19 cellular contexts compared by ENCODE assay signal in genomic region chr12:107393043-107393725, GRCh38.
DNase-seq lines count a peak whose midpoint lies in the region; ATAC-seq and TF ChIP-seq lines count a peak whose summit lies in the region.
"Had no signal": no experiment of that assay in that cellular context is flagged by ENCODE, and none has a peak within 500 bp of the region (broad histone marks: within the 10 kb centered on the region; RNA-seq: fewer than 3 reads in every experiment).

No MANE protein-coding gene starts in this region.

- peaks cover 83% of the 10 kb centered on the region for H3K4me1 Mint-ChIP-seq in activated naive CD8-positive, alpha-beta T cell (ENCODE audit: low read depth)
- H3K4me1 Mint-ChIP-seq in activated naive CD8-positive, alpha-beta T cell treated with anti-CD3 and anti-CD28 coated beads, Interleukin-2, amount 50 U/mL, for 24 hours, result peaks cover 65% of the 10 kb centered on the region
- H3K4me1 Mint-ChIP-seq in T-cell (peaks cover 77 to 93% (median 77%) of the 10 kb centered on the region in 3 donors), type B pancreatic cell (ENCODE audit: unreplicated experiment) (peaks cover 43% of the 10 kb centered on the region)

- H4K20me1 ChIP-seq in OCI-LY7 (ENCODE audit: insufficient read depth, low read length), result no peaks in the 10 kb centered on the region

- H3K36me3 ChIP-seq in OCI-LY7 (ENCODE audit: insufficient read depth, low read length), result no peaks in the 10 kb centered on the region
- H3K36me3 ChIP-seq: right lobe of liver had no signal

- no peak overlapping the region for H2AFZ ChIP-seq in OCI-LY7 (ENCODE audit: low read length)
- H2AFZ ChIP-seq: PC-9 had no signal

- peak overlapping the region; percentile 73 for H3K27ac Mint-ChIP-seq in activated naive CD8-positive, alpha-beta T cell
- no peak overlapping the region for H3K27ac Mint-ChIP-seq in activated naive CD8-positive, alpha-beta T cell treated with anti-CD3 and anti-CD28 coated beads, Interleukin-2, amount 50 U/mL, for 24 hours
- H3K27ac Mint-ChIP-seq in T-cell (peak overlapping the region; percentile 71 to 89), type B pancreatic cell (peak overlapping the region; percentile 98)

- H3K4me3 ChIP-seq in epithelial cell of esophagus (ENCODE audit: low read length) (no peak overlapping the region), OCI-LY7 (ENCODE audit: low read depth, low read length, poor library complexity, severe bottlenecking) (no peak overlapping the region)
- H3K4me3 ChIP-seq: PC-9, right lobe of liver had no signal

- no peaks in the 10 kb centered on the region for H3K9me3 ChIP-seq in OCI-LY7 (ENCODE audit: low read length)
- H3K9me3 ChIP-seq: right lobe of liver had no signal

- no peaks in the 10 kb centered on the region for H3K9me2 ChIP-seq in OCI-LY7 (ENCODE audit: insufficient read depth, low read length)

- peak overlapping the region; percentile 42 for H3K4me3 Mint-ChIP-seq in activated naive CD8-positive, alpha-beta T cell
- no peak overlapping the region for H3K4me3 Mint-ChIP-seq in activated naive CD8-positive, alpha-beta T cell treated with anti-CD3 and anti-CD28 coated beads, Interleukin-2, amount 50 U/mL, for 24 hours
- H3K4me3 Mint-ChIP-seq in T-cell (peak overlapping the region in 1 of 3 donors; percentile 62), type B pancreatic cell (peak overlapping the region; percentile 67)

- no TSS peak for BruUV-seq in OCI-LY7 (replicated peaks; lab: Mats Ljungman, UMichigan)

- no peak for ATAC-seq in activated naive CD8-positive, alpha-beta T cell treated with anti-CD3 and anti-CD28 coated beads, Interleukin-2, amount 50 U/mL, for 24 hours
- ATAC-seq in T-cell (replicated peaks in 1 of 4), result peak; percentile 55 to 80 (median 74)
- ATAC-seq: SK-N-SH treated with all-trans-retinoic acid at 6 μM for 48 hours had no signal

- no peaks in the 10 kb centered on the region for H3K79me2 ChIP-seq in OCI-LY7 (ENCODE audit: insufficient read depth, low read depth, low read length)

- no peak for TF ChIP-seq CTCF in epithelial cell of esophagus (IDR thresholded peaks at IDR 0.05; ENCODE audit: insufficient read depth, low read depth, low read length, missing control alignments)
- TF ChIP-seq CTCF in type B pancreatic cell (conservative IDR thresholded peaks at IDR 0.05), result no peak
- TF ChIP-seq CTCF in OCI-LY7 (conservative IDR thresholded peaks at IDR 0.05; ENCODE audit: low read length), result no peak

- no peak for DNase-seq in activated naive CD8-positive, alpha-beta T cell treated with anti-CD3 and anti-CD28 coated beads, Interleukin-2, amount 50 U/mL, for 24 hours
- peak in 21 of 34 experiments; percentile 4 to 48 (median 26) for DNase-seq in T-cell
- DNase-seq in epithelial cell of esophagus (ENCODE audit: low read depth), result peak; percentile 60
- DNase-seq in type B pancreatic cell (ENCODE audit: extremely low spot score, unreplicated experiment), result no peak
- DNase-seq in medulla oblongata (ENCODE audit: extremely low spot score), result no peak
- DNase-seq in OCI-LY7 (ENCODE audit: low spot score), result no peak
- DNase-seq in DMS 273 (lab: John Stamatoyannopoulos, UW; ENCODE audit: unreplicated experiment), result no peak
- DNase-seq: activated gamma-delta T cell treated with Interleukin-2 at 50 U/mL for 16 hours; AML-193; effector CD4-positive, alpha-beta T cell; midbrain; NCI-H1436; NCI-H524; occipital lobe; PC-9; right lobe of liver; stimulated activated CD4-positive, alpha-beta T cell treated with anti-CD3 and anti-CD28 coated beads, Interleukin-2, amount 100 ng/mL, for 24 hours had no signal

- H3K27me3 Mint-ChIP-seq in activated naive CD8-positive, alpha-beta T cell, result no peaks in the 10 kb centered on the region
- no peaks in the 10 kb centered on the region for H3K27me3 Mint-ChIP-seq in activated naive CD8-positive, alpha-beta T cell treated with anti-CD3 and anti-CD28 coated beads, Interleukin-2, amount 50 U/mL, for 24 hours
- H3K27me3 Mint-ChIP-seq in T-cell (no peaks in the 10 kb centered on the region), type B pancreatic cell (peaks cover 3% of the 10 kb centered on the region)

- no peak overlapping the region for H3K4me2 ChIP-seq in OCI-LY7 (ENCODE audit: low read length)
- H3K4me2 ChIP-seq: PC-9 had no signal

- no peaks in the 10 kb centered on the region for H3K9me3 Mint-ChIP-seq in activated naive CD8-positive, alpha-beta T cell (ENCODE audit: low read depth)
- peaks cover 6% of the 10 kb centered on the region for H3K9me3 Mint-ChIP-seq in activated naive CD8-positive, alpha-beta T cell treated with anti-CD3 and anti-CD28 coated beads, Interleukin-2, amount 50 U/mL, for 24 hours
- no peaks in the 10 kb centered on the region for H3K9me3 Mint-ChIP-seq in T-cell
- peaks cover 5% of the 10 kb centered on the region for H3K9me3 Mint-ChIP-seq in type B pancreatic cell

- no peaks in the 10 kb centered on the region for H3K4me1 ChIP-seq in OCI-LY7 (ENCODE audit: insufficient read depth, low read length, poor library complexity, severe bottlenecking)
- H3K4me1 ChIP-seq: right lobe of liver had no signal

- H3K27ac ChIP-seq in OCI-LY7 (ENCODE audit: low read depth, low read length, poor library complexity, severe bottlenecking), result no peak overlapping the region
- H3K27ac ChIP-seq: PC-9, right lobe of liver had no signal

- intact Hi-C loops in OCI-LY7 (cut with micrococcal nuclease; ENCODE audit: unreplicated experiment), result no loop called here

- peaks cover 4% of the 10 kb centered on the region for H3K36me3 Mint-ChIP-seq in activated naive CD8-positive, alpha-beta T cell
- H3K36me3 Mint-ChIP-seq in activated naive CD8-positive, alpha-beta T cell treated with anti-CD3 and anti-CD28 coated beads, Interleukin-2, amount 50 U/mL, for 24 hours (ENCODE audit: low read depth), result peaks cover 7% of the 10 kb centered on the region
- H3K36me3 Mint-ChIP-seq in T-cell (no peaks in the 10 kb centered on the region), type B pancreatic cell (peaks cover 5% of the 10 kb centered on the region)

- POLR2A ChIA-PET in T-cell (lab: Charles Lee), result no interaction called here
- POLR2A ChIA-PET in OCI-LY7 (lab: Charles Lee), result no interaction called here

- CTCF ChIA-PET in T-cell (lab: Charles Lee), result no interaction called here
- CTCF ChIA-PET in OCI-LY7 (lab: Charles Lee; ENCODE audit: unreplicated experiment), result no interaction called here

Comparison
In these comparisons a context has a peak if more than half of its experiments do, and no peak if none do; other contexts are left out.
1. DNase-seq: peak in T-cell (21 of 34) and epithelial cell of esophagus (single experiment); none in activated naive CD8-positive, alpha-beta T cell treated with anti-CD3 and anti-CD28 coated beads, Interleukin-2, amount 50 U/mL, for 24 hours (single experiment), type B pancreatic cell (single experiment), medulla oblongata (single experiment), OCI-LY7 (single experiment) and DMS 273 (single experiment).